ENCODE assay signal across 7 cellular contexts in the genomic region with DNA sequence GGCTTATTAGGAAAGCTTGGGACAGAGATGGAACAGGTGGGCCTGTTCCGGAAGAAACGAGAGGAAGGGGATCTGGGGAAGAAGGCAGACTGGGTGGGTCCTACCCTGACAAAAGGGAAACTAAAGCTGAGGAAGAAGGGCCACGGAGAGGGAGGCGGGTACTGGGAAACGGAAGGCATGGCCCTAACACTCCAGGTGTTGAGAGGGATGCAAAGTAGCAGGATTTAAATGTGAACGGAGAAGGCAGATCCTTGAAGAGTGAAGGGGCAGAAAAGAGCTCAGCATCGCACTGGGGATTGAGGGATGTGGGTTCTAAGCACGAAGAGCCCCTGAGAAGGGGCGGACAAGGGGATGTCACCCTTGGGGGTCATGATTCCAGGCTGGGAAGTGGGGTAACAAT. TPM values are rescaled to one million over a fixed set of nuclear protein-coding genes. Genes with fewer than 3 reads are reported as not detected.
DNase-seq lines count a peak whose midpoint lies in the region; ATAC-seq, FAIRE-seq and TF ChIP-seq lines count a peak whose summit lies in the region.

No MANE protein-coding gene starts in this region.

- no peak for ATAC-seq in GM19035 (IDR thresholded peaks at IDR 0.05; ENCODE audit: unreplicated experiment)

- H3K9me3 ChIP-seq in NT2/D1 (ENCODE audit: insufficient read depth, low read length) (no peaks in the 10 kb centered on the region), parathyroid adenoma (ENCODE audit: control insufficient read depth, low read length) (no peaks in the 10 kb centered on the region)

- TF ChIP-seq POLR2A in GM12892 (IDR thresholded peaks at IDR 0.05; ENCODE audit: low read depth, low read length): no peak

- H2AFZ ChIP-seq in parathyroid adenoma: peak overlapping the region; percentile 87

- peaks cover 9% of the 10 kb centered on the region for H3K27me3 ChIP-seq in NT2/D1 (ENCODE audit: insufficient read depth, insufficient read length)
- no peaks in the 10 kb centered on the region for H3K27me3 ChIP-seq in parathyroid adenoma (ENCODE audit: control insufficient read depth, insufficient read depth, low read length)

- no peak for DNase-seq in GM12892 (ENCODE audit: insufficient read length)
- DNase-seq in NT2/D1 (ENCODE audit: low read depth, low spot score): peak; percentile 30
- peak; percentile 14 for DNase-seq in epithelial cell of esophagus (ENCODE audit: low read depth)
- DNase-seq in kidney glomerular epithelial cell (lab: John Stamatoyannopoulos, UW): no peak
- no peak for DNase-seq in cerebellum (ENCODE audit: low spot score)

- peaks cover 16% of the 10 kb centered on the region for H3K36me3 ChIP-seq in NT2/D1 (ENCODE audit: insufficient read depth, insufficient read length, low read length)
- H3K36me3 ChIP-seq in parathyroid adenoma (ENCODE audit: control insufficient read depth, insufficient read depth, low read length): no peaks in the 10 kb centered on the region

- peak overlapping the region; percentile 79 for H3K4me2 ChIP-seq in parathyroid adenoma (ENCODE audit: low read length)

- TF ChIP-seq CTCF in epithelial cell of esophagus (IDR thresholded peaks at IDR 0.05; ENCODE audit: insufficient read depth, low read depth, low read length, missing control alignments) (no peak), parathyroid adenoma (IDR thresholded peaks at IDR 0.05) (no peak)

- peak; percentile 53 for FAIRE-seq in GM12892 (lab: Jason Lieb, UNC)

- H3K9ac ChIP-seq in NT2/D1 (ENCODE audit: insufficient read length, low read depth): peak overlapping the region; percentile 91
- peak overlapping the region; percentile 23 for H3K9ac ChIP-seq in parathyroid adenoma

- H3K27ac ChIP-seq in parathyroid adenoma: no peak overlapping the region

- H3K4me1 ChIP-seq in NT2/D1 (ENCODE audit: insufficient read depth, insufficient read length): peaks cover 3% of the 10 kb centered on the region
- H3K4me1 ChIP-seq in parathyroid adenoma: peaks cover 3% of the 10 kb centered on the region

- H3K4me3 ChIP-seq in NT2/D1 (ENCODE audit: insufficient read length, low read depth) (peak overlapping the region; percentile 89), epithelial cell of esophagus (ENCODE audit: low read length) (peak overlapping the region; percentile 73), parathyroid adenoma (ENCODE audit: low read depth, low read length) (peak overlapping the region; percentile 64)

- peaks cover 3% of the 10 kb centered on the region for H3K79me2 ChIP-seq in parathyroid adenoma

RNA-seq across cellular contexts. Expression of a gene that starts 0.7 kb away (rescaled TPM):
- 4.5 TPM for polyA plus RNA-seq in GM12892 (2012; ENCODE audit: missing spikeins)
- 11.3 TPM for total RNA-seq in cerebellum

Comparison
In these comparisons a context has a peak if more than half of its experiments do, and no peak if none do; other contexts are left out.
1. DNase-seq: peak in NT2/D1 (single experiment) and epithelial cell of esophagus (single experiment); none in GM12892 (single experiment), kidney glomerular epithelial cell (single experiment) and cerebellum (single experiment).
2. Peak in every context shown above with its lines, with median percentiles within 50 percentile points of each other: H3K4me3 ChIP-seq.